11 cellular contexts compared by ENCODE assay signal in genomic region chr3:32440481-32441350, GRCh38. TPM values are rescaled to one million over a fixed set of nuclear protein-coding genes. Genes with fewer than 3 reads are reported as not detected.
A peak's percentile ranks its signal among the peaks of the same experiment; 100 is the strongest.
DNase-seq lines count a peak whose midpoint lies in the region; ATAC-seq and TF ChIP-seq lines count a peak whose summit lies in the region.
"Had no signal": no experiment of that assay in that cellular context is flagged by ENCODE, and none has a peak within 500 bp of the region (broad histone marks: within the 10 kb centered on the region; RNA-seq: fewer than 3 reads in every experiment).

No MANE protein-coding gene starts in this region.

- no peaks in the 10 kb centered on the region for H3K27me3 Mint-ChIP-seq in activated naive CD4-positive, alpha-beta T cell treated with anti-CD3 and anti-CD28 coated beads for 36 hours (ENCODE audit: low read depth)
- H3K27me3 Mint-ChIP-seq in type B pancreatic cell: peaks cover 3% of the 10 kb centered on the region

- DNase-seq in activated naive CD4-positive, alpha-beta T cell treated with anti-CD3 and anti-CD28 coated beads for 36 hours: peak; percentile 5
- DNase-seq in activated naive CD4-positive, alpha-beta T cell treated with Interleukin-2 at 50 U/mL for 16 hours: no peak
- no peak for DNase-seq in RWPE2 (ENCODE audit: low spot score)
- peak; percentile 36 for DNase-seq in islet precursor cell
- DNase-seq in type B pancreatic cell (ENCODE audit: extremely low spot score, unreplicated experiment): peak; percentile 31
- DNase-seq in caudate nucleus (lab: John Stamatoyannopoulos, UW): no peak
- DNase-seq: NCI-H748 treated with DMSO at 0.1 percent for 48 hours had no signal

- peaks cover 24% of the 10 kb centered on the region for H3K36me3 Mint-ChIP-seq in activated naive CD4-positive, alpha-beta T cell treated with anti-CD3 and anti-CD28 coated beads for 36 hours (ENCODE audit: low read depth)
- peaks cover 16% of the 10 kb centered on the region for H3K36me3 Mint-ChIP-seq in type B pancreatic cell

- no peak overlapping the region for H3K4me3 ChIP-seq in RWPE2 (ENCODE audit: severe bottlenecking)
- H3K4me3 ChIP-seq: upper lobe of right lung had no signal

- H3K9me3 Mint-ChIP-seq in activated naive CD4-positive, alpha-beta T cell treated with anti-CD3 and anti-CD28 coated beads for 36 hours: no peaks in the 10 kb centered on the region
- H3K9me3 Mint-ChIP-seq in type B pancreatic cell: no peaks in the 10 kb centered on the region
- H3K9me3 Mint-ChIP-seq: WTC11 had no signal

- peaks cover 29% of the 10 kb centered on the region for H3K4me1 ChIP-seq in RWPE2 (ENCODE audit: insufficient read depth, poor library complexity, severe bottlenecking)
- H3K4me1 ChIP-seq: upper lobe of right lung had no signal

- ATAC-seq in RWPE2 (ENCODE audit: low read depth): peak; percentile 72
- no peak for ATAC-seq in HG03025 (IDR thresholded peaks at IDR 0.05; ENCODE audit: low FRiP score, unreplicated experiment)
- ATAC-seq in GM21528 (IDR thresholded peaks at IDR 0.05; ENCODE audit: low FRiP score, unreplicated experiment): no peak
- ATAC-seq: upper lobe of right lung, WTC11 had no signal

- H3K27me3 ChIP-seq in RWPE2 (ENCODE audit: insufficient read depth, poor library complexity, severe bottlenecking): no peaks in the 10 kb centered on the region
- H3K27me3 ChIP-seq: upper lobe of right lung had no signal

- H3K9me3 ChIP-seq in RWPE2 (ENCODE audit: severe bottlenecking): no peaks in the 10 kb centered on the region
- H3K9me3 ChIP-seq: upper lobe of right lung had no signal

- no peak overlapping the region for H3K27ac Mint-ChIP-seq in activated naive CD4-positive, alpha-beta T cell treated with anti-CD3 and anti-CD28 coated beads for 36 hours
- no peak overlapping the region for H3K27ac Mint-ChIP-seq in type B pancreatic cell
- H3K27ac Mint-ChIP-seq: WTC11 had no signal

- intact Hi-C loops in activated naive CD4-positive, alpha-beta T cell treated with anti-CD3 and anti-CD28 coated beads for 36 hours (cut with micrococcal nuclease): no loop called here

- H3K4me1 Mint-ChIP-seq in activated naive CD4-positive, alpha-beta T cell treated with anti-CD3 and anti-CD28 coated beads for 36 hours (ENCODE audit: low read depth): peaks cover 82% of the 10 kb centered on the region
- H3K4me1 Mint-ChIP-seq in type B pancreatic cell (ENCODE audit: unreplicated experiment): peaks cover 6% of the 10 kb centered on the region

- TF ChIP-seq CTCF in RWPE2 (IDR thresholded peaks at IDR 0.05; ENCODE audit: poor library complexity, severe bottlenecking) (no peak), type B pancreatic cell (conservative IDR thresholded peaks at IDR 0.05) (no peak)

- peak overlapping the region; percentile 62 for H3K27ac ChIP-seq in RWPE2 (ENCODE audit: poor library complexity, severe bottlenecking)
- H3K27ac ChIP-seq in caudate nucleus (ENCODE audit: low read depth, low read length): no peak overlapping the region
- H3K27ac ChIP-seq: upper lobe of right lung had no signal

- H3K36me3 ChIP-seq in RWPE2 (ENCODE audit: low read depth): peaks cover 6% of the 10 kb centered on the region; the same call in 1 of the 2 replicates
- H3K36me3 ChIP-seq: upper lobe of right lung had no signal

- CTCF ChIA-PET in activated naive CD4-positive, alpha-beta T cell treated with anti-CD3 and anti-CD28 coated beads for 36 hours (lab: Charles Lee): interaction anchor here (0.6 to 1.7 kb wide), 6 partner anchors 12 to 261 kb away, joined by 3 to 5 read pairs (median 4); no protein-coding TSS in a partner anchor

- H3K4me3 Mint-ChIP-seq in activated naive CD4-positive, alpha-beta T cell treated with anti-CD3 and anti-CD28 coated beads for 36 hours: no peak overlapping the region
- no peak overlapping the region for H3K4me3 Mint-ChIP-seq in type B pancreatic cell
- H3K4me3 Mint-ChIP-seq: WTC11 had no signal

RNA-seq across cellular contexts. Expression of gene CMTM7, which starts 49.1 kb away (rescaled TPM):
- total RNA-seq in activated naive CD4-positive, alpha-beta T cell treated with anti-CD3 and anti-CD28 coated beads for 36 hours: 10 to 100 TPM; 59.1 to 60.2 TPM
- total RNA-seq in type B pancreatic cell (ENCODE audit: low replicate concordance): 8.2 and 20.4 TPM in 2 replicates

Comparison
In these comparisons a context has a peak if more than half of its experiments do, and no peak if none do; other contexts are left out.
1. DNase-seq: peak in activated naive CD4-positive, alpha-beta T cell treated with anti-CD3 and anti-CD28 coated beads for 36 hours (single experiment), islet precursor cell (single experiment) and type B pancreatic cell (single experiment); none in activated naive CD4-positive, alpha-beta T cell treated with Interleukin-2 at 50 U/mL for 16 hours (single experiment), RWPE2 (single experiment) and caudate nucleus (0 of 61).